ENCODE assay signal across 30 cellular contexts in the genomic region with DNA sequence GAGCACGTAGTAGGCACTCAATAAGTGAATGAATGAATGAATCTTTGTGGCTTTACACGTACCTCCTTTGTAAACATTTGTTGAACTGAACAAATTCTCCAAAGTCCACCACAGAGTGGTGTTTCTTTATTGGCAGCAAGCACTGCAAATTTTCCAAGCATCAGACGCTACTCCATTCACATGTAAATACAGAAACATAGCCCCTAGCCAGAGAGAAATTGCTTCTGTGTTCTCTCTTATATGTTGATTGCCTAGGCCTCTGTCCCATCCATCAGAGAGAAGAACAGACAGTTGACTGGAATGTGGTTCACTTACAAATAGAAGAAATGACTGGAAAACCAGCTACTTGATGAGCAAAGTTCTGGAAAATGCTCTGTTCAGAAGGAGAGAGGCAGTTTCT. TPM values are rescaled to one million over a fixed set of nuclear protein-coding genes. Genes with fewer than 3 reads are reported as not detected.
"Had no signal": no experiment of that assay in that cellular context is flagged by ENCODE, and none has a peak within 500 bp of the region (broad histone marks: within the 10 kb centered on the region; RNA-seq: fewer than 3 reads in every experiment).

No MANE protein-coding gene starts in this region.

- H2AFZ ChIP-seq: hepatocyte had no signal

- H3K9me3 ChIP-seq: ascending aorta, colonic mucosa, esophagus muscularis mucosa, gastrocnemius medialis, heart right ventricle had no signal

- H3K4me1 Mint-ChIP-seq: activated CD4-positive, alpha-beta memory T cell treated with anti-CD3 and anti-CD28 coated beads, Interleukin-2, amount 10 ng/mL, durations not matched to agents 7 days and 5 days; activated CD4-positive, alpha-beta T cell treated with anti-CD3 and anti-CD28 coated beads for 36 hours; activated CD4-positive, alpha-beta T cell treated with anti-CD3 and anti-CD28 coated beads, Interleukin-2, amount 10 ng/mL, durations not matched to agents 24 days and 14 days; activated naive CD4-positive, alpha-beta T cell treated with anti-CD3 and anti-CD28 coated beads, Interleukin-2, amount 10 ng/mL, durations not matched to agents 7 days and 5 days; activated naive CD8-positive, alpha-beta T cell treated with anti-CD3 and anti-CD28 coated beads, Interleukin-2, amount 10 ng/mL, durations not matched to agents 7 days and 5 days had no signal

- H3K9me3 Mint-ChIP-seq: activated CD4-positive, alpha-beta memory T cell treated with anti-CD3 and anti-CD28 coated beads, Interleukin-2, amount 10 ng/mL, durations not matched to agents 7 days and 5 days; activated CD4-positive, alpha-beta T cell treated with anti-CD3 and anti-CD28 coated beads, Interleukin-2, amount 10 ng/mL, durations not matched to agents 24 days and 14 days; activated naive CD4-positive, alpha-beta T cell treated with anti-CD3 and anti-CD28 coated beads, Interleukin-2, amount 10 ng/mL, durations not matched to agents 7 days and 5 days; activated naive CD4-positive, alpha-beta T cell treated with anti-CD3 and anti-CD28 coated beads, Interleukin-2, amount 50 U/mL, for 72 hours; T-helper 2 cell treated with Interferon-gamma antibody and Interleukin-4, amounts not matched to agents 5 μg/mL and 100 μg/mL, for 36 hours had no signal

- H3K4me3 ChIP-seq: ascending aorta, colonic mucosa, esophagus muscularis mucosa, gastrocnemius medialis, heart right ventricle, hepatocyte had no signal

- H3K79me2 ChIP-seq: hepatocyte had no signal

- DNase-seq: activated CD4-positive, alpha-beta memory T cell treated with anti-CD3 and anti-CD28 coated beads, Interleukin-2, amount 10 ng/mL, durations not matched to agents 7 days and 5 days; activated CD4-positive, alpha-beta T cell treated with anti-CD3 and anti-CD28 coated beads for 36 hours; activated CD4-positive, alpha-beta T cell treated with anti-CD3 and anti-CD28 coated beads, Interleukin-2, amount 10 ng/mL, durations not matched to agents 24 days and 14 days; activated CD4-positive, alpha-beta T cell treated with anti-CD3 and anti-CD28 coated beads, Interleukin-2, amount 50 U/mL, for 4 hours; activated CD4-positive, CD25-positive, alpha-beta regulatory T cell; activated CD4-positive, CD25-positive, alpha-beta regulatory T cell treated with anti-CD3 and anti-CD28 coated beads, Interleukin-2, amount 50 U/mL, for 72 hours; activated CD8-positive, alpha-beta memory T cell treated with anti-CD3 and anti-CD28 coated beads, Interleukin-2, amount 50 U/mL, for 48 hours; activated gamma-delta T cell; activated naive CD4-positive, alpha-beta T cell; activated naive CD4-positive, alpha-beta T cell treated with anti-CD3 and anti-CD28 coated beads, Interleukin-2, amount 10 ng/mL, durations not matched to agents 7 days and 5 days; activated naive CD8-positive, alpha-beta T cell treated with anti-CD3 and anti-CD28 coated beads, Interleukin-2, amount 10 ng/mL, durations not matched to agents 7 days and 5 days; activated T-cell treated with anti-CD3 and anti-CD28 coated beads for 4 hours; activated T-cell treated with anti-CD3 and anti-CD28 coated beads, Interleukin-2, amount 50 U/mL, for 24 hours; activated T-cell treated with anti-CD3 and anti-CD28 coated beads, Interleukin-2, amount 50 U/mL, for 72 hours; caudate nucleus; colonic mucosa; effector memory CD4-positive, alpha-beta T cell; erythroblast; foreskin keratinocyte; gastrocnemius medialis; heart right ventricle; T-helper 1 cell; T-helper 17 cell; T1000; WERI-Rb-1 had no signal

- H3K4me2 ChIP-seq: hepatocyte had no signal

- H3K27ac ChIP-seq: ascending aorta, colonic mucosa, esophagus muscularis mucosa, foreskin keratinocyte, gastrocnemius medialis, heart right ventricle, hepatocyte, WERI-Rb-1 had no signal

- H3K36me3 ChIP-seq: ascending aorta, colonic mucosa, esophagus muscularis mucosa, gastrocnemius medialis, heart right ventricle, WERI-Rb-1 had no signal

- H3K36me3 Mint-ChIP-seq: activated naive CD4-positive, alpha-beta T cell treated with anti-CD3 and anti-CD28 coated beads, Interleukin-2, amount 10 ng/mL, durations not matched to agents 7 days and 5 days; activated naive CD4-positive, alpha-beta T cell treated with anti-CD3 and anti-CD28 coated beads, Interleukin-2, amount 50 U/mL, for 72 hours; activated naive CD8-positive, alpha-beta T cell treated with anti-CD3 and anti-CD28 coated beads, Interleukin-2, amount 10 ng/mL, durations not matched to agents 7 days and 5 days had no signal

- H3K27me3 ChIP-seq: ascending aorta, colonic mucosa, foreskin keratinocyte, hepatocyte had no signal

- H3K4me3 Mint-ChIP-seq: activated CD4-positive, alpha-beta memory T cell treated with anti-CD3 and anti-CD28 coated beads, Interleukin-2, amount 10 ng/mL, durations not matched to agents 7 days and 5 days; activated CD4-positive, alpha-beta T cell treated with anti-CD3 and anti-CD28 coated beads for 36 hours; activated CD4-positive, alpha-beta T cell treated with anti-CD3 and anti-CD28 coated beads, Interleukin-2, amount 10 ng/mL, durations not matched to agents 24 days and 14 days; activated naive CD4-positive, alpha-beta T cell treated with anti-CD3 and anti-CD28 coated beads, Interleukin-2, amount 10 ng/mL, durations not matched to agents 7 days and 5 days; activated naive CD8-positive, alpha-beta T cell treated with anti-CD3 and anti-CD28 coated beads, Interleukin-2, amount 10 ng/mL, durations not matched to agents 7 days and 5 days; activated T-cell treated with anti-CD3 and anti-CD28 coated beads, Interleukin-2, amount 50 U/mL, for 24 hours; activated T-cell treated with anti-CD3 and anti-CD28 coated beads, Interleukin-2, amount 50 U/mL, for 72 hours; T-helper 17 cell; T-helper 2 cell treated with Interferon-gamma antibody and Interleukin-4, amounts not matched to agents 5 μg/mL and 100 μg/mL, for 36 hours had no signal

- H3K27ac Mint-ChIP-seq: activated CD4-positive, alpha-beta memory T cell treated with anti-CD3 and anti-CD28 coated beads, Interleukin-2, amount 10 ng/mL, durations not matched to agents 7 days and 5 days; activated CD4-positive, alpha-beta T cell treated with anti-CD3 and anti-CD28 coated beads for 36 hours; activated CD4-positive, alpha-beta T cell treated with anti-CD3 and anti-CD28 coated beads, Interleukin-2, amount 10 ng/mL, durations not matched to agents 24 days and 14 days; activated naive CD4-positive, alpha-beta T cell treated with anti-CD3 and anti-CD28 coated beads, Interleukin-2, amount 10 ng/mL, durations not matched to agents 7 days and 5 days; activated naive CD4-positive, alpha-beta T cell treated with anti-CD3 and anti-CD28 coated beads, Interleukin-2, amount 50 U/mL, for 72 hours; activated naive CD8-positive, alpha-beta T cell treated with anti-CD3 and anti-CD28 coated beads, Interleukin-2, amount 10 ng/mL, durations not matched to agents 7 days and 5 days; activated T-cell treated with anti-CD3 and anti-CD28 coated beads, Interleukin-2, amount 50 U/mL, for 24 hours; activated T-cell treated with anti-CD3 and anti-CD28 coated beads, Interleukin-2, amount 50 U/mL, for 72 hours; T-helper 17 cell; T-helper 2 cell treated with Interferon-gamma antibody and Interleukin-4, amounts not matched to agents 5 μg/mL and 100 μg/mL, for 36 hours had no signal

- H3K4me1 ChIP-seq: ascending aorta, colonic mucosa, gastrocnemius medialis had no signal

RNA-seq across cellular contexts. Expression of gene KIRREL1, which starts 18.2 kb away (rescaled TPM):
- total RNA-seq: activated CD4-positive, alpha-beta memory T cell treated with anti-CD3 and anti-CD28 coated beads, Interleukin-2, amount 10 ng/mL, durations not matched to agents 7 days and 5 days; activated naive CD8-positive, alpha-beta T cell treated with anti-CD3 and anti-CD28 coated beads, Interleukin-2, amount 10 ng/mL, durations not matched to agents 7 days and 5 days; activated T-cell treated with anti-CD3 and anti-CD28 coated beads, Interleukin-2, amount 50 U/mL, for 72 hours; T-helper 17 cell had no signal
